ENCODE assay signal across 9 cellular contexts in genomic region chr1:39170731-39171375, GRCh38. TPM values are rescaled to one million over a fixed set of nuclear protein-coding genes. Genes with fewer than 3 reads are reported as not detected.
DNase-seq lines count a peak whose midpoint lies in the region; ATAC-seq and TF ChIP-seq lines count a peak whose summit lies in the region.
"Had no signal": no experiment of that assay in that cellular context is flagged by ENCODE, and none has a peak within 500 bp of the region (broad histone marks: within the 10 kb centered on the region; RNA-seq: fewer than 3 reads in every experiment).

No MANE protein-coding gene starts in this region.

- H3K4me2 ChIP-seq in mammary epithelial cell (ENCODE audit: insufficient read depth, low read depth, low read length): no peak overlapping the region

- dilution Hi-C loops in mammary epithelial cell (cut with HindIII; ENCODE audit: low sequenced_read_pairs): no loop called here

- POLR2A ChIA-PET in MCF 10A (lab: Yijun Ruan, JAX): interaction anchor here (1.0 to 2.8 kb wide), 4 partner anchors 10 to 22 kb away, joined by 3 to 10 read pairs (median 6); no protein-coding TSS in a partner anchor
- POLR2A ChIA-PET in CD4-positive, alpha-beta T cell (lab: Charles Lee): no interaction called here

- H3K4me3 Mint-ChIP-seq in MCF 10A (ENCODE audit: unreplicated experiment): no peak overlapping the region
- H3K4me3 Mint-ChIP-seq in CD4-positive, alpha-beta T cell: no peak overlapping the region

- BruUV-seq in MCF 10A (replicated peaks; lab: Mats Ljungman, UMichigan) (no TSS peak), mammary epithelial cell (replicated peaks; lab: Mats Ljungman, UMichigan) (no TSS peak)

- H3K27ac ChIP-seq in mammary epithelial cell (ENCODE audit: insufficient read depth, low read depth, low read length): no peak overlapping the region
- H3K27ac ChIP-seq in upper lobe of right lung: peak overlapping the region; percentile 37
- no peak overlapping the region for H3K27ac ChIP-seq in CD4-positive, alpha-beta T cell (ENCODE audit: low read depth, low read length)

- H3K27me3 ChIP-seq in mammary epithelial cell (ENCODE audit: insufficient read depth, low read length) (no peaks in the 10 kb centered on the region), upper lobe of right lung (no peaks in the 10 kb centered on the region)
- H3K27me3 ChIP-seq in CD4-positive, alpha-beta T cell (ENCODE audit: control insufficient read depth, insufficient read depth, low read length): no peaks in the 10 kb centered on the region

- peaks cover 5% of the 10 kb centered on the region for H3K36me3 Mint-ChIP-seq in MCF 10A (ENCODE audit: insufficient read depth, unreplicated experiment)
- no peaks in the 10 kb centered on the region for H3K36me3 Mint-ChIP-seq in CD4-positive, alpha-beta T cell (ENCODE audit: low read depth)

- H3K4me1 ChIP-seq in mammary epithelial cell (ENCODE audit: insufficient read depth, low read length) (peaks cover 39% of the 10 kb centered on the region), upper lobe of right lung (peaks cover 67% of the 10 kb centered on the region)

- in situ Hi-C loops in mammary epithelial cell (cut with MboI; ENCODE audit: low sequenced_read_pairs in 2 of 2): no loop called here

- peak; percentile 72 for ATAC-seq in upper lobe of right lung
- no peak for ATAC-seq in CD4-positive, alpha-beta T cell (ENCODE audit: poor library complexity)

- H4K20me1 ChIP-seq in mammary epithelial cell (ENCODE audit: insufficient read depth, low read length): no peaks in the 10 kb centered on the region

- H3K4me1 Mint-ChIP-seq in MCF 10A (ENCODE audit: insufficient read depth, unreplicated experiment): peaks cover 32% of the 10 kb centered on the region
- no peaks in the 10 kb centered on the region for H3K4me1 Mint-ChIP-seq in CD4-positive, alpha-beta T cell (ENCODE audit: low read depth)

- TF ChIP-seq CTCF in MCF 10A (IDR thresholded peaks at IDR 0.05; ENCODE audit: unreplicated experiment) (no peak), mammary epithelial cell (conservative IDR thresholded peaks at IDR 0.05 in 1 of 2, IDR thresholded peaks at IDR 0.05 in 1 of 2; ENCODE audit: extremely low read depth in 1 of 2, insufficient read depth in 1 of 2, low read depth in 1 of 2, low read length in 2 of 2) (no peak), upper lobe of right lung (IDR thresholded peaks at IDR 0.05) (no peak)
- TF ChIP-seq CTCF in CD4-positive, alpha-beta T cell (IDR thresholded peaks at IDR 0.05): no peak

- H3K9ac ChIP-seq in mammary epithelial cell (ENCODE audit: insufficient read depth, low read length): no peak overlapping the region

- H3K27me3 Mint-ChIP-seq in MCF 10A (ENCODE audit: insufficient read depth, unreplicated experiment): no peaks in the 10 kb centered on the region
- H3K27me3 Mint-ChIP-seq in CD4-positive, alpha-beta T cell: no peaks in the 10 kb centered on the region

- CTCF ChIA-PET in MCF 10A (lab: Yijun Ruan, JAX): interaction anchor here (1.0 kb wide), 1 partner anchor 58 kb away, joined by 4 read pairs; no protein-coding TSS in a partner anchor
- CTCF ChIA-PET in mammary epithelial cell (lab: Charles Lee; ENCODE audit: low non-redundant PET): interaction anchor here (0.6 kb wide), 1 partner anchor 13 kb away, joined by 6 read pairs; no protein-coding TSS in a partner anchor
- CTCF ChIA-PET in CD4-positive, alpha-beta T cell (lab: Charles Lee): interaction anchor here (1.1 kb wide), 1 partner anchor 62 kb away, joined by 3 read pairs; no protein-coding TSS in a partner anchor

- peaks cover 93% of the 10 kb centered on the region for H3K79me2 ChIP-seq in mammary epithelial cell (ENCODE audit: insufficient read depth, low read length)

- DNase-seq in MCF 10A (ENCODE audit: unreplicated experiment) (no peak), mammary epithelial cell (no peak), NCI-H774 (lab: John Stamatoyannopoulos, UW) (peak; percentile 95), iPS-NIHi7 (ENCODE audit: extremely low spot score) (peak; percentile 57), upper lobe of right lung (no peak), RPMI8226 (no peak)
- no peak for DNase-seq in activated CD8-positive, alpha-beta memory T cell treated with anti-CD3 and anti-CD28 coated beads for 24 hours
- DNase-seq in CD4-positive, alpha-beta T cell: no peak
- DNase-seq: activated CD4-positive, alpha-beta T cell treated with anti-CD3 and anti-CD28 coated beads for 4 hours had no signal

- intact Hi-C loops in MCF 10A (cut with micrococcal nuclease) (no loop called here), mammary epithelial cell (cut with micrococcal nuclease) (no loop called here), upper lobe of right lung (cut with DNase I) (no loop called here)
- intact Hi-C loops in CD4-positive, alpha-beta T cell (cut with DNase I, micrococcal nuclease): no loop called here

- H3K9me3 ChIP-seq in mammary epithelial cell (replicated peaks; ENCODE audit: insufficient read depth, low read length) (no peaks in the 10 kb centered on the region), upper lobe of right lung (no peaks in the 10 kb centered on the region)
- H3K9me3 ChIP-seq in CD4-positive, alpha-beta T cell (ENCODE audit: control insufficient read depth, low read length): no peaks in the 10 kb centered on the region

- H2AFZ ChIP-seq in mammary epithelial cell (ENCODE audit: low read depth, low read length): no peak overlapping the region

- H3K36me3 ChIP-seq in mammary epithelial cell (ENCODE audit: insufficient read depth, low read length) (no peaks in the 10 kb centered on the region), upper lobe of right lung (no peaks in the 10 kb centered on the region)

- no peaks in the 10 kb centered on the region for H3K9me3 Mint-ChIP-seq in MCF 10A (ENCODE audit: unreplicated experiment)
- H3K9me3 Mint-ChIP-seq in CD4-positive, alpha-beta T cell: no peaks in the 10 kb centered on the region

- H3K27ac Mint-ChIP-seq in MCF 10A (ENCODE audit: low read depth, unreplicated experiment): peak overlapping the region; percentile 50
- H3K27ac Mint-ChIP-seq in CD4-positive, alpha-beta T cell: no peak overlapping the region

- no peak overlapping the region for H3K4me3 ChIP-seq in mammary epithelial cell (replicated peaks in 1 of 3; ENCODE audit: insufficient read depth in 1 of 3, low read depth in 2 of 3, low read length in 3 of 3)
- H3K4me3 ChIP-seq in upper lobe of right lung: no peak overlapping the region

- 96% methylated on average over 6 of the region's 6 CpGs for WGBS in mammary epithelial cell (ENCODE audit: low coverage, missing lambda C conversion rate)

RNA-seq across cellular contexts. Expression of gene MACF1, which starts 33.6 kb away (rescaled TPM):
- total RNA-seq in MCF 10A (2022) (188 and 197 TPM in 2 replicates), mammary epithelial cell (100 to 1,000 TPM; 304 to 440 TPM), upper lobe of right lung (814 TPM)
- polyA plus RNA-seq in mammary epithelial cell: 46.4 TPM
- 258 TPM for polyA minus RNA-seq in mammary epithelial cell
- total RNA-seq in CD4-positive, alpha-beta T cell: 100 to 1,000 TPM; 248 to 252 TPM

Comparison
In these comparisons a context has a peak if more than half of its experiments do, and no peak if none do; other contexts are left out.
1. DNase-seq: peak in NCI-H774 (single experiment) and iPS-NIHi7 (single experiment); none in MCF 10A (single experiment), mammary epithelial cell (single experiment), upper lobe of right lung (single experiment), activated CD8-positive, alpha-beta memory T cell treated with anti-CD3 and anti-CD28 coated beads for 24 hours (single experiment), CD4-positive, alpha-beta T cell (0 of 10) and RPMI8226 (single experiment).